ENCODE assay signal across 8 cellular contexts in genomic region chr9:129884220-129885017, GRCh38. TPM values are rescaled to one million over a fixed set of nuclear protein-coding genes. Genes with fewer than 3 reads are reported as not detected.
DNase-seq lines count a peak whose midpoint lies in the region; ATAC-seq and TF ChIP-seq lines count a peak whose summit lies in the region.

No MANE protein-coding gene starts in this region.

- peaks cover 10% of the 10 kb centered on the region for H3K36me3 Mint-ChIP-seq in HFFc6 (ENCODE audit: low read depth)

- DNase-seq in GM03348 (ENCODE audit: low spot score), result peak; percentile 95
- peak; percentile 54 for DNase-seq in HFFc6
- DNase-seq in NCI-H128 (lab: John Stamatoyannopoulos, UW; ENCODE audit: unreplicated experiment), result peak; percentile 86
- DNase-seq in T follicular helper cell (ENCODE audit: low read depth), result peak; percentile 94
- DNase-seq in adrenal gland, result peak; percentile 84 to 93 (median 91)
- DNase-seq in left ventricle myocardium superior, result peak; percentile 93
- peak; percentile 89 for DNase-seq in prostate gland (ENCODE audit: low spot score)

- H3K4me3 Mint-ChIP-seq in HFFc6, result peak overlapping the region; percentile 74

- H3K36me3 ChIP-seq in adrenal gland (replicated peaks in 1 of 2), result no peaks in the 10 kb centered on the region
- H3K36me3 ChIP-seq in prostate gland, result peaks cover 3 to 15% of the 10 kb centered on the region in 2 donors
- peaks cover 13% of the 10 kb centered on the region for H3K36me3 ChIP-seq in urinary bladder (ENCODE audit: insufficient read depth)

- H3K9me3 ChIP-seq in adrenal gland (replicated peaks in 1 of 3) (no peaks in the 10 kb centered on the region), prostate gland (no peaks in the 10 kb centered on the region)

- TF ChIP-seq POLR2A in adrenal gland (IDR thresholded peaks at IDR 0.05) (peak in 1 of 2 donors; percentile 64), prostate gland (IDR thresholded peaks at IDR 0.05) (peak; percentile 48)

- H3K9me3 Mint-ChIP-seq in HFFc6, result no peaks in the 10 kb centered on the region

- peak overlapping the region; percentile 76 for H3K27ac Mint-ChIP-seq in HFFc6

- ATAC-seq in left ventricle myocardium superior, result peak; percentile 83

- H3K4me1 ChIP-seq in adrenal gland (replicated peaks in 1 of 2) (peaks cover 16 to 42% of the 10 kb centered on the region in 2 donors), prostate gland (replicated peaks) (peaks cover 19% of the 10 kb centered on the region), urinary bladder (ENCODE audit: insufficient read depth) (no peaks in the 10 kb centered on the region)

- WGBS in adrenal gland, 4 donors, result 7 to 9% (median 8%) methylated on average over 10 to 24 of the region's 24 CpGs
- WGBS in prostate gland, result 8% methylated on average over 24 of the region's 24 CpGs
- 12% methylated on average over 24 of the region's 24 CpGs for WGBS in urinary bladder

- H3K4me1 Mint-ChIP-seq in HFFc6 (ENCODE audit: low read depth), result peaks cover 44% of the 10 kb centered on the region

- intact Hi-C loops in adrenal gland (cut with DNase I), result loop anchor here (5.0 to 10.0 kb wide), 4 partner anchors 158 to 353 kb away; partner anchors contain the start of gene FNBP1 (in 1 of the 2)
- intact Hi-C loops in left ventricle myocardium superior (cut with micrococcal nuclease), result no loop called here
- intact Hi-C loops in prostate gland (cut with DNase I), result loop anchor here (2.0 to 5.0 kb wide), 4 partner anchors 47 to 353 kb away; partner anchors contain the start of genes C9orf78 and USP20

- no peaks in the 10 kb centered on the region for H3K27me3 ChIP-seq in adrenal gland
- no peaks in the 10 kb centered on the region for H3K27me3 ChIP-seq in prostate gland (replicated peaks; ENCODE audit: insufficient read depth)

- H3K27ac ChIP-seq in adrenal gland, result peak overlapping the region in 4 of 5 donors; percentile 60 to 82 (median 74)
- peak overlapping the region; percentile 65 to 80 for H3K27ac ChIP-seq in prostate gland
- H3K27ac ChIP-seq in urinary bladder (ENCODE audit: low read depth), result no peak overlapping the region

- no peaks in the 10 kb centered on the region; the same call in none of the 2 replicates for H3K27me3 Mint-ChIP-seq in HFFc6 (ENCODE audit: insufficient read depth)

- peak overlapping the region in 2 of 4 donors; percentile 34 to 48 for H3K4me3 ChIP-seq in adrenal gland
- H3K4me3 ChIP-seq in prostate gland, result peak overlapping the region; percentile 12 to 27
- H3K4me3 ChIP-seq in urinary bladder (ENCODE audit: low read depth, low read length), result peak overlapping the region; percentile 17

- TF ChIP-seq CTCF in HFFc6 (IDR thresholded peaks at IDR 0.05) (no peak), adrenal gland (IDR thresholded peaks at IDR 0.05) (peak in 1 of 6 experiments; percentile 4), prostate gland (IDR thresholded peaks at IDR 0.05) (peak in 1 of 4 experiments; percentile 4)

RNA-seq across cellular contexts. Expression of gene USP20, which starts 49.2 kb away (rescaled TPM):
- 10 to 100 TPM; 24.1 to 35.4 (median 26.2) TPM for total RNA-seq in HFFc6 (2021; fragmentation: NEBNext Ultra II Directional; extraction: Animal tissue kit (Norgen Biotek cat#: 25700))
- total RNA-seq in adrenal gland (10 to 100 TPM; 17.7 to 50.1 (median 34.5) TPM), left ventricle myocardium superior (11.6 TPM), prostate gland (10 to 100 TPM; 34.8 to 53.5 TPM), urinary bladder (7.7 TPM)
- polyA plus RNA-seq in adrenal gland (10 to 100 TPM; 14.0 to 73.4 (median 69.5) TPM), urinary bladder (38.7 TPM)

RNA-seq across cellular contexts. Expression of gene C9orf78, which starts 49.3 kb away (rescaled TPM):
- 10 to 100 TPM; 42.8 to 52.7 (median 48.5) TPM for total RNA-seq in HFFc6 (2021; fragmentation: NEBNext Ultra II Directional; extraction: Animal tissue kit (Norgen Biotek cat#: 25700))
- total RNA-seq in adrenal gland, result 10 to 100 TPM; 36.2 to 89.5 (median 41.5) TPM
- polyA plus RNA-seq in adrenal gland, result 100 to 1,000 TPM in 1 of 3 donors, 10 to 100 TPM in 2; 35.6 to 116 (median 50.8) TPM
- 35.6 TPM for total RNA-seq in left ventricle myocardium superior
- total RNA-seq in prostate gland, result 10 to 100 TPM; 63.7 to 76.8 TPM
- 27.0 TPM for total RNA-seq in urinary bladder
- 99.8 TPM for polyA plus RNA-seq in urinary bladder
